2 cellular contexts compared by ENCODE assay signal in genomic region chr12:110591508-110592051, GRCh38.
TF ChIP-seq lines count a peak whose summit lies in the region.

No MANE protein-coding gene starts in this region.

TF ChIP-seq in SK-N-SH treated with all-trans-retinoic acid at 6 μM for 48 hours, 23 proteins besides CTCF, POLR2A, EP300 and RAD21 (continued from another document):
- TF ChIP-seq CREB5 (CRISPR knock-in tag; IDR thresholded peaks at IDR 0.05; ENCODE audit: low read depth) (no peak), ZFP3 (CRISPR knock-in tag; IDR thresholded peaks at IDR 0.05) (no peak), PATZ1 (CRISPR knock-in tag; IDR thresholded peaks at IDR 0.05; ENCODE audit: borderline replicate concordance) (no peak), BACH2 (CRISPR knock-in tag; IDR thresholded peaks at IDR 0.05; ENCODE audit: borderline replicate concordance) (no peak), ZNF8 (CRISPR knock-in tag; IDR thresholded peaks at IDR 0.05) (no peak), ZNF565 (CRISPR knock-in tag; conservative IDR thresholded peaks at IDR 0.05; ENCODE audit: low read depth) (no peak), ISL1 (CRISPR knock-in tag; IDR thresholded peaks at IDR 0.05) (no peak)

TF ChIP-seq in SK-N-SH, 30 proteins besides CTCF, POLR2A, EP300 and RAD21 (continued from another document):
- TF ChIP-seq REST (IDR thresholded peaks at IDR 0.05; ENCODE audit: low read depth, low read length) (no peak), TEAD4 (IDR thresholded peaks at IDR 0.05; ENCODE audit: borderline replicate concordance, insufficient read depth) (no peak), RCOR1 (IDR thresholded peaks at IDR 0.05; ENCODE audit: low read length) (no peak), USF1 (IDR thresholded peaks at IDR 0.05; ENCODE audit: borderline replicate concordance, low read depth) (no peak), RFX5 (IDR thresholded peaks at IDR 0.05; ENCODE audit: low read length) (no peak), GATA2 (CRISPR knock-in tag; IDR thresholded peaks at IDR 0.05) (no peak), ELF1 (IDR thresholded peaks at IDR 0.05) (no peak), MXI1 (IDR thresholded peaks at IDR 0.05; ENCODE audit: low read depth, low read length) (no peak), POLR2AphosphoS5 (IDR thresholded peaks at IDR 0.05; ENCODE audit: low read depth, low read length) (no peak), ZBTB33 (IDR thresholded peaks at IDR 0.05; ENCODE audit: borderline replicate concordance, low read depth) (no peak), YY1 (IDR thresholded peaks at IDR 0.05; ENCODE audit: low read depth) (no peak)
